Comparison of ENCODE assay signal across 25 cellular contexts in the genomic region with DNA sequence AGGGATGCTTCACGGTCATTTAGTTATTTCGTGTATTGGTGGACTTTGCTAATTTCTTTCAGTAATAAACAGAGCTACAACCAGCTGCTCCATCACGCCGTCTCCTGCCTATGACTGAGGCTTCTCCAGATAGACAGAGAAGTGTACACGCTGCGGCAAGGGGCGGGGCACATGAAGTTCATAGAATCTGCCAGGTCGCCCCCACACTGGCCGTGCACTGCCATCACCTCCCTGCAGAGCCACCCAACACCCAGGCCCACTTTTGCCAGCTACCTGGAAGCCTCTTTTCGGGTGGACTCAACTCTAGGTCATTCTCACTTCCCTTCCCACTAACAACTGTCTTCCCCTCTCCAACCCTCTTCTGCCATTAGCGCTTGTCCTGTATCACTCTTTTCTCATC.
DNase-seq lines count a peak whose midpoint lies in the region; FAIRE-seq and TF ChIP-seq lines count a peak whose summit lies in the region.
"Had no signal": no experiment of that assay in that cellular context is flagged by ENCODE, and none has a peak within 500 bp of the region (broad histone marks: within the 10 kb centered on the region; RNA-seq: fewer than 3 reads in every experiment).

No MANE protein-coding gene starts in this region.

- peaks cover 13 to 27% (median 26%) of the 10 kb centered on the region in 7 donors for H3K9me3 Mint-ChIP-seq in CD14-positive monocyte
- H3K9me3 Mint-ChIP-seq: CD4-positive, alpha-beta memory T cell; CD8-positive, alpha-beta memory T cell had no signal

- no peaks in the 10 kb centered on the region for H3K4me1 ChIP-seq in kidney (ENCODE audit: control insufficient read depth in 1 of 2, insufficient read depth in 1 of 2, low read depth in 1 of 2, low read length in 2 of 2)
- H3K4me1 ChIP-seq: A549 had no signal

- POLR2A ChIA-PET in RWPE1 (lab: Yijun Ruan, JAX; ENCODE audit: low non-redundant PET), result no interaction called here

- intact Hi-C loops in CD14-positive monocyte (cut with micrococcal nuclease) (no loop called here), kidney (cut with DNase I) (no loop called here)

- CTCF ChIA-PET in RWPE1 (lab: Yijun Ruan, JAX), result no interaction called here

- peak overlapping the region; percentile 40 for H3K27ac ChIP-seq in RWPE1
- H3K27ac ChIP-seq in kidney (ENCODE audit: low read depth in 2 of 2, low read length in 2 of 2), result no peak overlapping the region
- H3K27ac ChIP-seq: 22Rv1, A549, C4-2B had no signal

- no peak overlapping the region for H3K4me3 Mint-ChIP-seq in CD14-positive monocyte
- H3K4me3 Mint-ChIP-seq: B cell; CD4-positive, alpha-beta memory T cell; CD8-positive, alpha-beta memory T cell had no signal

- no peak overlapping the region for H3K4me3 ChIP-seq in kidney (ENCODE audit: low read length in 2 of 2)
- H3K4me3 ChIP-seq: A549; BLaER1 treated with 17β-estradiol and CSF1 and Interleukin-3, amounts not matched to agents 10 nM and 100 nM; GM12878 had no signal

- H3K9ac ChIP-seq in kidney (ENCODE audit: low read length in 2 of 2), result no peak overlapping the region
- H3K9ac ChIP-seq: BLaER1 treated with 17β-estradiol and CSF1 and Interleukin-3, amounts not matched to agents 10 nM and 100 nM had no signal

- DNase-seq in CD14-positive monocyte (ENCODE audit: low spot score) (no peak), RWPE1 (ENCODE audit: low spot score) (no peak), kidney (peak; percentile 53), NCI-H774 (lab: John Stamatoyannopoulos, UW) (no peak), NCI-H146 treated with DMSO at 0.1 percent for 48 hours (lab: John Stamatoyannopoulos, UW; ENCODE audit: unreplicated experiment) (no peak)
- DNase-seq: AML-193; CD4-positive, alpha-beta memory T cell; CD4-positive, CD25-positive, alpha-beta regulatory T cell; CD8-positive, alpha-beta memory T cell; COR-L47; DMS 273 treated with DMSO at 0.1 percent for 48 hours; DMS153; DMS53; DMS79; DND-41; EL; GDM1 had no signal

- peaks cover 0 to 2% (median 2%) of the 10 kb centered on the region in 3 donors for H3K27me3 Mint-ChIP-seq in CD14-positive monocyte (ENCODE audit: low read depth in 3 of 3)
- H3K27me3 Mint-ChIP-seq: CD4-positive, CD25-positive, alpha-beta regulatory T cell had no signal

- H3K27ac Mint-ChIP-seq in CD14-positive monocyte, result peak overlapping the region in 5 of 7 donors; percentile 8 to 54 (median 44)
- H3K27ac Mint-ChIP-seq: B cell; CD4-positive, alpha-beta memory T cell; CD8-positive, alpha-beta memory T cell had no signal

- peaks cover 81 to 91% of the 10 kb centered on the region in 2 donors for H3K36me3 Mint-ChIP-seq in CD14-positive monocyte
- H3K36me3 Mint-ChIP-seq: CD4-positive, alpha-beta memory T cell; CD4-positive, CD25-positive, alpha-beta regulatory T cell; CD8-positive, alpha-beta memory T cell had no signal

- H3K36me3 ChIP-seq in kidney (ENCODE audit: control insufficient read depth in 1 of 2, insufficient read depth in 2 of 2, low read length in 2 of 2), result peaks cover 5 to 6% of the 10 kb centered on the region in 2 donors

- FAIRE-seq in kidney (lab: Jason Lieb, UNC), result no peak
- FAIRE-seq: A549, GM12878, GM12892, GM18507 had no signal

- peaks cover 3 to 13% of the 10 kb centered on the region in 2 donors for H3K9me3 ChIP-seq in kidney (ENCODE audit: control insufficient read depth in 1 of 2, low read length in 2 of 2)
- H3K9me3 ChIP-seq: A549; BLaER1 treated with 17β-estradiol and CSF1 and Interleukin-3, amounts not matched to agents 10 nM and 100 nM had no signal

- TF ChIP-seq CTCF in CD14-positive monocyte (IDR thresholded peaks at IDR 0.05) (no peak), RWPE1 (conservative IDR thresholded peaks at IDR 0.05; ENCODE audit: low read depth) (no peak), kidney (IDR thresholded peaks at IDR 0.05; ENCODE audit: borderline replicate concordance, extremely low read depth, insufficient read depth) (no peak)

- peaks cover 17% of the 10 kb centered on the region for H3K4me1 Mint-ChIP-seq in CD14-positive monocyte
